ENCODE assay signal across 15 cellular contexts in the genomic region with DNA sequence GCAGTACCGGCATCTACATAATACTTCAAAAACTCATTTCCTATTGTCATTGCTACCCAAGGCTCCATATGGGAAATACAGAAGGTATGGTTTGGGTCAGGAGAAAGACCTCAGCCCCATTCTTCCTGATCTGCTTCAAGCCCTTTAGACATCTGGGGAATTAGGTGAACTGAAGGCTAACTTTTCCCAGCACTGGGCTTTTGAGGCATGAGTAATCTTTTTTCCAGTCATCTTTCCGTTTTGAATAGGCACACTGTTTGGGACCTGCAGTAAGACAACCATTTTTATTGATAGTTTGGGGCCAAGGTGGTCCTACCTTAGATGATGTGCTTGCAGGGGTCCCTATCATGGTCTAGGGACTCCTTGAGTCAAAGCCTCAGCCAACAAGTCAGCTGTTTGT.
DNase-seq lines count a peak whose midpoint lies in the region; TF ChIP-seq lines count a peak whose summit lies in the region.
"Had no signal": no experiment of that assay in that cellular context is flagged by ENCODE, and none has a peak within 500 bp of the region (broad histone marks: within the 10 kb centered on the region; RNA-seq: fewer than 3 reads in every experiment).

No MANE protein-coding gene starts in this region.

- H3K36me3 Mint-ChIP-seq in osteocyte (ENCODE audit: unreplicated experiment), result no peaks in the 10 kb centered on the region

- DNase-seq in NCI-H82 (lab: John Stamatoyannopoulos, UW) (peak; percentile 5), NCI-H82 treated with DMSO at 0.1 percent for 48 hours (lab: John Stamatoyannopoulos, UW; ENCODE audit: unreplicated experiment) (no peak), cardiac fibroblast (ENCODE audit: low read depth in 2 of 2) (peak; percentile 12 to 66), fibroblast of the aortic adventitia (ENCODE audit: low read depth) (peak; percentile 46), pulmonary artery endothelial cell (ENCODE audit: low read depth, low spot score) (peak; percentile 22), osteocyte (ENCODE audit: extremely low spot score, unreplicated experiment) (no peak), SKM-1 treated with dmso at 0.1 percent for 144 hours (lab: John Stamatoyannopoulos, UW; ENCODE audit: unreplicated experiment) (no peak)
- no peak for DNase-seq in stimulated activated CD4-positive, alpha-beta T cell treated with anti-CD3 and anti-CD28 coated beads, Interleukin-4, amount 100 ng/mL, for 4 hours
- DNase-seq: NCI-H1092; NCI-H2029 treated with DMSO at 0.1 percent for 48 hours; NCI-H2171; NCI-H526 treated with DMSO at 0.1 percent for 48 hours; NK-92 treated with Interleukin-12 subunit alpha and Interleukin-12 subunit beta, amount 100 ng/mL, for 24 hours; Right ventricle myocardium superior had no signal

- no peaks in the 10 kb centered on the region for H3K4me1 Mint-ChIP-seq in osteocyte (ENCODE audit: unreplicated experiment)
- H3K4me1 Mint-ChIP-seq: B cell had no signal

- no peak overlapping the region for H3K4me3 Mint-ChIP-seq in osteocyte (ENCODE audit: unreplicated experiment)
- H3K4me3 Mint-ChIP-seq: B cell had no signal

- no peak overlapping the region for H3K4me3 ChIP-seq in cardiac fibroblast (replicated peaks in 1 of 2; ENCODE audit: low read depth in 2 of 2, low read length in 2 of 2)
- no peak overlapping the region for H3K4me3 ChIP-seq in fibroblast of the aortic adventitia (ENCODE audit: low read depth, low read length)

- peaks cover 4% of the 10 kb centered on the region for H3K9me3 Mint-ChIP-seq in osteocyte (ENCODE audit: unreplicated experiment)

- TF ChIP-seq CTCF in cardiac fibroblast (IDR thresholded peaks at IDR 0.05; ENCODE audit: low read depth, low read length) (no peak), fibroblast of the aortic adventitia (IDR thresholded peaks at IDR 0.05; ENCODE audit: insufficient read depth, low read length) (no peak), osteocyte (IDR thresholded peaks at IDR 0.05) (no peak)

- H3K27ac Mint-ChIP-seq in osteocyte (ENCODE audit: unreplicated experiment), result no peak overlapping the region
- H3K27ac Mint-ChIP-seq: B cell had no signal

- peaks cover 2% of the 10 kb centered on the region for H3K27me3 Mint-ChIP-seq in osteocyte (ENCODE audit: unreplicated experiment)
- H3K27me3 Mint-ChIP-seq: B cell had no signal

Comparison
In these comparisons a context has a peak if more than half of its experiments do, and no peak if none do; other contexts are left out.
1. DNase-seq: peak in NCI-H82 (single experiment), cardiac fibroblast (2 of 2), fibroblast of the aortic adventitia (single experiment) and pulmonary artery endothelial cell (single experiment); none in NCI-H82 treated with DMSO at 0.1 percent for 48 hours (single experiment), osteocyte (single experiment), stimulated activated CD4-positive, alpha-beta T cell treated with anti-CD3 and anti-CD28 coated beads, Interleukin-4, amount 100 ng/mL, for 4 hours (0 of 2) and SKM-1 treated with dmso at 0.1 percent for 144 hours (single experiment).